ENCODE assay signal across 12 cellular contexts in the genomic region with DNA sequence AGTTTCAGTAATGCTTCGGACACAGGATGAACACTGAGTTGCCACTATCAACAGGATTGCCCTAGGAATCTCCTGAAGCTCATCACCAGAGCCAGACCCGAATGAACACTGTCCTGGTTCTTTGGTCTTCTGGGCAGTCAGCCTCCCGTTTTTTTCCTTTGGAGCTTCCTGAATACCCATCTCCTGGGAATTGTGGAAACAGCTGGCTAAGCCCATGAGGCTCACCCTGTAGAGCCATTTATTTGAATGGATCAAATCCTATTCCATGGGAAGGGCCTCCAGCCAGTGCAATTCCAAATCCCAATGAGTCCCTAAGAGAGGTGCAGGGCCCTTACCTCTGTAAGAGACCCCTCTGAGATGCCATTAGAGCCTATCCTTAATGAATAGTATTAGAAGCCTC. TPM values are rescaled to one million over a fixed set of nuclear protein-coding genes. Genes with fewer than 3 reads are reported as not detected.
DNase-seq lines count a peak whose midpoint lies in the region; ATAC-seq and TF ChIP-seq lines count a peak whose summit lies in the region.
"Had no signal": no experiment of that assay in that cellular context is flagged by ENCODE, and none has a peak within 500 bp of the region (broad histone marks: within the 10 kb centered on the region; RNA-seq: fewer than 3 reads in every experiment).

No MANE protein-coding gene starts in this region.

- peak overlapping the region; percentile 84 to 94 (median 86) for H3K4me3 Mint-ChIP-seq in CD4-positive, CD25-positive, alpha-beta regulatory T cell
- H3K4me3 Mint-ChIP-seq in activated T-helper 2 cell treated with anti-CD3 and anti-CD28 coated beads, Interferon-gamma antibody, Interleukin-2, Interleukin-4, amounts not matched to agents 10 μg/mL and 5 μg/mL and 100 μg/mL, durations not matched to agents 14 hours and 24 hours and 36 hours (ENCODE audit: low read depth) = peak overlapping the region; percentile 63
- H3K4me3 Mint-ChIP-seq in natural killer cell = peak overlapping the region; percentile 13
- H3K4me3 Mint-ChIP-seq: dendritic cell treated with granulocyte-macrophage colony-stimulating factor and Interleukin-4, amounts not matched to agents 40 ng/mL and 50 ng/mL, for 4 days had no signal

- TF ChIP-seq POLR2A in GM18951 (IDR thresholded peaks at IDR 0.05; ENCODE audit: extremely low read depth, insufficient read depth, insufficient read length) = peak; percentile 14
- TF ChIP-seq POLR2A in uterus (IDR thresholded peaks at IDR 0.05) = no peak

- H3K9me3 ChIP-seq in CD4-positive, CD25-positive, alpha-beta regulatory T cell (ENCODE audit: control insufficient read depth in 2 of 2, low read length in 2 of 2) = no peaks in the 10 kb centered on the region
- H3K9me3 ChIP-seq in uterus = no peaks in the 10 kb centered on the region
- H3K9me3 ChIP-seq: SK-N-SH had no signal

- in situ Hi-C loops in GM18951 (cut with MboI; ENCODE audit: low sequenced_read_pairs, unreplicated experiment) = no loop called here

- no peaks in the 10 kb centered on the region for H3K27me3 ChIP-seq in CD4-positive, CD25-positive, alpha-beta regulatory T cell (ENCODE audit: control insufficient read depth, insufficient read depth, low read length)
- no peaks in the 10 kb centered on the region for H3K27me3 ChIP-seq in uterus

- peaks cover 20 to 95% (median 69%) of the 10 kb centered on the region in 4 donors for H3K4me1 Mint-ChIP-seq in CD4-positive, CD25-positive, alpha-beta regulatory T cell
- H3K4me1 Mint-ChIP-seq in activated T-helper 2 cell treated with anti-CD3 and anti-CD28 coated beads, Interferon-gamma antibody, Interleukin-2, Interleukin-4, amounts not matched to agents 10 μg/mL and 5 μg/mL and 100 μg/mL, durations not matched to agents 14 hours and 24 hours and 36 hours (ENCODE audit: low read depth) = peaks cover 67% of the 10 kb centered on the region
- peaks cover 86 to 88% of the 10 kb centered on the region in 2 donors for H3K4me1 Mint-ChIP-seq in natural killer cell

- no peak for ATAC-seq in CD4-positive, CD25-positive, alpha-beta regulatory T cell (ENCODE audit: low read depth in 2 of 2)
- ATAC-seq in natural killer cell (no peak), HG02840 (IDR thresholded peaks at IDR 0.05; ENCODE audit: low FRiP score, unreplicated experiment) (no peak), left lobe of liver (no peak)

- H3K36me3 Mint-ChIP-seq in CD4-positive, CD25-positive, alpha-beta regulatory T cell = peaks cover 42% of the 10 kb centered on the region
- H3K36me3 Mint-ChIP-seq in activated T-helper 2 cell treated with anti-CD3 and anti-CD28 coated beads, Interferon-gamma antibody, Interleukin-2, Interleukin-4, amounts not matched to agents 10 μg/mL and 5 μg/mL and 100 μg/mL, durations not matched to agents 14 hours and 24 hours and 36 hours (ENCODE audit: low read depth) = peaks cover 80% of the 10 kb centered on the region
- no peaks in the 10 kb centered on the region for H3K36me3 Mint-ChIP-seq in natural killer cell

- TF ChIP-seq CTCF in natural killer cell (IDR thresholded peaks at IDR 0.05) (no peak), uterus (IDR thresholded peaks at IDR 0.05) (no peak)

- H3K27ac Mint-ChIP-seq in CD4-positive, CD25-positive, alpha-beta regulatory T cell = peak overlapping the region; percentile 92 to 97 (median 95)
- H3K27ac Mint-ChIP-seq in activated T-helper 2 cell treated with anti-CD3 and anti-CD28 coated beads, Interferon-gamma antibody, Interleukin-2, Interleukin-4, amounts not matched to agents 10 μg/mL and 5 μg/mL and 100 μg/mL, durations not matched to agents 14 hours and 24 hours and 36 hours = peak overlapping the region; percentile 90
- peak overlapping the region; percentile 89 to 93 for H3K27ac Mint-ChIP-seq in natural killer cell

- H3K27ac ChIP-seq in CD4-positive, CD25-positive, alpha-beta regulatory T cell (ENCODE audit: insufficient read depth, low read length, poor library complexity, severe bottlenecking) = peak overlapping the region; percentile 72
- H3K27ac ChIP-seq in uterus = no peak overlapping the region

- DNase-seq in CD4-positive, CD25-positive, alpha-beta regulatory T cell = no peak
- DNase-seq in activated T-helper 2 cell treated with anti-CD3 and anti-CD28 coated beads, Interferon-gamma antibody, Interleukin-2, Interleukin-4, amounts not matched to agents 10 μg/mL and 5 μg/mL and 100 μg/mL, durations not matched to agents 14 hours and 24 hours and 36 hours (ENCODE audit: low spot score) = no peak
- DNase-seq in natural killer cell = no peak
- DNase-seq in uterus = no peak
- no peak for DNase-seq in left lobe of liver (ENCODE audit: low spot score)
- DNase-seq: activated CD4-positive, CD25-positive, alpha-beta regulatory T cell treated with anti-CD3 and anti-CD28 coated beads, Interleukin-2, amount 50 U/mL, for 72 hours; NCI-H1436 treated with DMSO at 0.1 percent for 48 hours; SK-N-SH; stimulated activated CD4-positive, alpha-beta T cell treated with anti-CD3 and anti-CD28 coated beads, Interleukin-4, amount 100 ng/mL, for 24 hours had no signal

- intact Hi-C loops in activated T-helper 2 cell treated with anti-CD3 and anti-CD28 coated beads, Interferon-gamma antibody, Interleukin-2, Interleukin-4, amounts not matched to agents 10 μg/mL and 5 μg/mL and 100 μg/mL, durations not matched to agents 14 hours and 24 hours and 36 hours (cut with micrococcal nuclease) = loop anchor here (2.0 kb wide), 2 partner anchors 19 to 53 kb away; no protein-coding TSS in a partner anchor
- intact Hi-C loops in natural killer cell (cut with micrococcal nuclease) = no loop called here
- intact Hi-C loops in uterus (cut with DNase I; ENCODE audit: low total_unique reads) = no loop called here

- peak overlapping the region; percentile 99 for H3K4me3 ChIP-seq in CD4-positive, CD25-positive, alpha-beta regulatory T cell (ENCODE audit: low read depth, low read length)
- H3K4me3 ChIP-seq in uterus = no peak overlapping the region

- H3K9me3 Mint-ChIP-seq in CD4-positive, CD25-positive, alpha-beta regulatory T cell = no peaks in the 10 kb centered on the region
- no peaks in the 10 kb centered on the region for H3K9me3 Mint-ChIP-seq in activated T-helper 2 cell treated with anti-CD3 and anti-CD28 coated beads, Interferon-gamma antibody, Interleukin-2, Interleukin-4, amounts not matched to agents 10 μg/mL and 5 μg/mL and 100 μg/mL, durations not matched to agents 14 hours and 24 hours and 36 hours
- H3K9me3 Mint-ChIP-seq in natural killer cell = no peaks in the 10 kb centered on the region
- H3K9me3 Mint-ChIP-seq: dendritic cell treated with granulocyte-macrophage colony-stimulating factor and Interleukin-4, amounts not matched to agents 40 ng/mL and 50 ng/mL, for 4 days had no signal

- H3K4me1 ChIP-seq in CD4-positive, CD25-positive, alpha-beta regulatory T cell (ENCODE audit: control insufficient read depth, insufficient read depth, low read length, poor library complexity, severe bottlenecking) = peaks cover 87% of the 10 kb centered on the region
- H3K4me1 ChIP-seq in uterus = no peaks in the 10 kb centered on the region

- H3K36me3 ChIP-seq in CD4-positive, CD25-positive, alpha-beta regulatory T cell (ENCODE audit: control insufficient read depth, insufficient read depth, low read length) = peaks cover 55% of the 10 kb centered on the region
- H3K36me3 ChIP-seq in uterus = no peaks in the 10 kb centered on the region

- H3K27me3 Mint-ChIP-seq in CD4-positive, CD25-positive, alpha-beta regulatory T cell = no peaks in the 10 kb centered on the region
- no peaks in the 10 kb centered on the region for H3K27me3 Mint-ChIP-seq in activated T-helper 2 cell treated with anti-CD3 and anti-CD28 coated beads, Interferon-gamma antibody, Interleukin-2, Interleukin-4, amounts not matched to agents 10 μg/mL and 5 μg/mL and 100 μg/mL, durations not matched to agents 14 hours and 24 hours and 36 hours (ENCODE audit: low read depth)
- H3K27me3 Mint-ChIP-seq in natural killer cell (ENCODE audit: low read depth in 2 of 2) = no peaks in the 10 kb centered on the region
- H3K27me3 Mint-ChIP-seq: dendritic cell treated with granulocyte-macrophage colony-stimulating factor and Interleukin-4, amounts not matched to agents 40 ng/mL and 50 ng/mL, for 4 days had no signal

RNA-seq across cellular contexts. Expression of gene RCSD1, which starts 5.9 kb away (rescaled TPM):
- total RNA-seq in CD4-positive, CD25-positive, alpha-beta regulatory T cell = 174 TPM
- polyA plus RNA-seq in CD4-positive, CD25-positive, alpha-beta regulatory T cell = 100 to 1,000 TPM; 207 to 251 (median 233) TPM
- total RNA-seq in activated T-helper 2 cell treated with anti-CD3 and anti-CD28 coated beads, Interferon-gamma antibody, Interleukin-2, Interleukin-4, amounts not matched to agents 10 μg/mL and 5 μg/mL and 100 μg/mL, durations not matched to agents 14 hours and 24 hours and 36 hours = 84.9 and 91.9 TPM in 2 replicates
- total RNA-seq in natural killer cell (100 to 1,000 TPM in 2 of 3 donors, 10 to 100 TPM in 1; 86.3 to 130 (median 110) TPM), uterus (10 to 100 TPM in 2 of 4 donors, 1 to 10 TPM in 2; 1.8 to 21.3 (median 12.5) TPM), left lobe of liver (3.7 TPM)

Comparison
In these comparisons a context has a peak if more than half of its experiments do, and no peak if none do; other contexts are left out.
1. H3K4me3 Mint-ChIP-seq: peak in every context shown above with its lines; median percentile 86 in CD4-positive, CD25-positive, alpha-beta regulatory T cell; 63 in activated T-helper 2 cell treated with anti-CD3 and anti-CD28 coated beads, Interferon-gamma antibody, Interleukin-2, Interleukin-4, amounts not matched to agents 10 μg/mL and 5 μg/mL and 100 μg/mL, durations not matched to agents 14 hours and 24 hours and 36 hours; 13 in natural killer cell.